13 cellular contexts compared by ENCODE assay signal in the genomic region with DNA sequence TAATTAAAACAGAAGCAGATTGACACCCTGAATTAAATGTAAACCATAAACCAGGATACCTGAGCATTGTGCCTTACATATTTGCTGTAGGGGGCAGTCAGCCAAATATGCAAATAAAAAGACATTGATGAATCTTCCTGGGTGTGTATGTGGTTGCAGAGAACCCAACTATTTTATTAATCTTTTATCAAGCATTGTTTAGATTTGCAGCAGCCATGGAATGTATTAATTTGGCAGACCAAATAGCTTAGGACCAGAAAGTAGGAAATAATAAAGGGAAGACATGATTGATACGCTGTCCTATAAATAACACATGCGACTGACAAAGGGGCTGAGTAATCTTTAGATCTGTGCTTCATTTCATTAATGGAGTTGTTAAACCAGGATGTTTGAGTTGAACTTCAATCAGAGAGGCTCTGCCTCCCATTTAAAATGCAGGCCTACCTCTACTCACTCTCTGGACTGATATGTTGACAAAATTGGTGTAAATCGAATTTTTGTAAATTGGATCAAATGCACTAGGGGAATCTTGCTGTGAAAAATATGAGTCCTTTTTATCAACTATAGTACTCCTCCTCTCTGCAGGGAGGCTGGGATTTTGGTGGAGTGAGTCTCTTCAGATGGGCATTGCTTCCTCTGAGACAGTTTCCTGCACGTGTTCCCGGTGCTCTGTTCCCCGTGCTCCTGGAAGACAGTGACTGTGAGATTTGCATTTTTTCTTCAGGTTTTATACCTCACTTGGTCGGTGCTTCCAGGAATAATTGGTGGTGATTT. TPM values are rescaled to one million over a fixed set of nuclear protein-coding genes. Genes with fewer than 3 reads are reported as not detected.
DNase-seq lines count a peak whose midpoint lies in the region; TF ChIP-seq lines count a peak whose summit lies in the region.
"Had no signal": no experiment of that assay in that cellular context is flagged by ENCODE, and none has a peak within 500 bp of the region (broad histone marks: within the 10 kb centered on the region; RNA-seq: fewer than 3 reads in every experiment).

No MANE protein-coding gene starts in this region.

- H2AFZ ChIP-seq in Loucy (ENCODE audit: low read length) (no peak overlapping the region), GM23248 (no peak overlapping the region)

- H4K20me1 ChIP-seq in DOHH2 (ENCODE audit: control insufficient read depth, insufficient read depth, low read depth, low read length) (peaks cover 60% of the 10 kb centered on the region), Loucy (ENCODE audit: insufficient read depth, low read length, poor library complexity, severe bottlenecking) (peaks cover 45% of the 10 kb centered on the region), GM23248 (ENCODE audit: insufficient read depth) (no peaks in the 10 kb centered on the region)

- H3F3A ChIP-seq in DOHH2 (ENCODE audit: control insufficient read depth, insufficient read depth): peaks cover 13% of the 10 kb centered on the region
- no peaks in the 10 kb centered on the region for H3F3A ChIP-seq in Loucy (ENCODE audit: low read depth)
- H3F3A ChIP-seq in GM23248 (ENCODE audit: insufficient read depth): no peaks in the 10 kb centered on the region

- H3K4me2 ChIP-seq in DOHH2 (ENCODE audit: low read length) (peak overlapping the region; percentile 50), Loucy (ENCODE audit: low read depth, low read length, poor library complexity, severe bottlenecking) (no peak overlapping the region), GM23248 (ENCODE audit: unreplicated experiment) (no peak overlapping the region)

- no peak overlapping the region for H3K27ac Mint-ChIP-seq in HFFc6
- H3K27ac Mint-ChIP-seq: H9 had no signal

- H3K4me1 ChIP-seq in DOHH2 (ENCODE audit: control insufficient read depth, low read length) (peaks cover 52% of the 10 kb centered on the region), Loucy (ENCODE audit: insufficient read depth, low read length, poor library complexity, severe bottlenecking) (peaks cover 67% of the 10 kb centered on the region), iPS-15b (ENCODE audit: control insufficient read depth, insufficient read depth, low read length) (peaks cover 5% of the 10 kb centered on the region), GM23248 (ENCODE audit: insufficient read depth) (no peaks in the 10 kb centered on the region)

- H3K9me3 Mint-ChIP-seq in HFFc6: no peaks in the 10 kb centered on the region
- H3K9me3 Mint-ChIP-seq: H9 had no signal

- peak overlapping the region; percentile 25 for H3K4me3 ChIP-seq in DOHH2 (ENCODE audit: low read length)
- H3K4me3 ChIP-seq in Loucy (ENCODE audit: low read length, poor library complexity, severe bottlenecking): no peak overlapping the region
- peak overlapping the region; percentile 47 for H3K4me3 ChIP-seq in SK-N-MC
- H3K4me3 ChIP-seq in iPS-15b (ENCODE audit: low read depth, low read length): peak overlapping the region; percentile 11
- no peak overlapping the region for H3K4me3 ChIP-seq in GM23248
- H3K4me3 ChIP-seq: SJCRH30 had no signal

- in situ Hi-C loops in GM23248 (cut with MboI): no loop called here

- DNase-seq in SK-N-MC (ENCODE audit: low read depth, low spot score): no peak
- DNase-seq in hypothalamus (lab: John Stamatoyannopoulos, UW): no peak
- no peak for DNase-seq in GM23248
- DNase-seq in HFFc6: no peak
- DNase-seq: GF-D8, H9, SJCRH30, SW 1271, T-helper 2 cell had no signal

- 78 to 79% methylated on average over 7 of the region's 7 CpGs for WGBS in GM23248 (ENCODE audit: low coverage in 1 of 2, low lambda C conversion rate in 2 of 2, missing lambda C conversion rate in 2 of 2), 2 experiments

- H3K79me2 ChIP-seq in DOHH2 (ENCODE audit: control insufficient read depth, low read length) (peaks cover 98% of the 10 kb centered on the region), Loucy (ENCODE audit: insufficient read depth, low read length) (peaks cover 97% of the 10 kb centered on the region), GM23248 (ENCODE audit: insufficient read depth) (no peaks in the 10 kb centered on the region)

- H3K9ac ChIP-seq in Loucy (ENCODE audit: low read depth, low read length, poor library complexity, severe bottlenecking) (no peak overlapping the region), SK-N-MC (ENCODE audit: insufficient read length) (no peak overlapping the region), iPS-15b (ENCODE audit: low read depth, low read length) (no peak overlapping the region), GM23248 (no peak overlapping the region)

- no peaks in the 10 kb centered on the region for H3K27me3 Mint-ChIP-seq in HFFc6 (ENCODE audit: insufficient read depth)

- H3K9me3 ChIP-seq in DOHH2 (ENCODE audit: control insufficient read depth, insufficient read depth, low read length) (no peaks in the 10 kb centered on the region), Loucy (ENCODE audit: insufficient read depth, low read depth, low read length) (no peaks in the 10 kb centered on the region), SK-N-MC (ENCODE audit: low read depth, low read length) (no peaks in the 10 kb centered on the region), iPS-15b (ENCODE audit: control insufficient read depth, insufficient read depth, low read length) (no peaks in the 10 kb centered on the region), GM23248 (ENCODE audit: low read depth) (no peaks in the 10 kb centered on the region)
- H3K9me3 ChIP-seq: SJCRH30 had no signal

- H3K27ac ChIP-seq in DOHH2 (ENCODE audit: low read depth, low read length) (no peak overlapping the region), SK-N-MC (no peak overlapping the region), GM23248 (no peak overlapping the region)
- H3K27ac ChIP-seq: C4-2B, SJCRH30 had no signal

- no peaks in the 10 kb centered on the region for H3K4me1 Mint-ChIP-seq in HFFc6 (ENCODE audit: low read depth)

- TF ChIP-seq CTCF in DOHH2 (IDR thresholded peaks at IDR 0.05; ENCODE audit: low read depth, low read length, poor library complexity, severe bottlenecking): no peak
- TF ChIP-seq CTCF in Loucy (conservative IDR thresholded peaks at IDR 0.05; ENCODE audit: low read length): 0 out of 2 replicates have a peak, but pooled peaks have one; percentile 17
- no peak for TF ChIP-seq CTCF in HFFc6 (IDR thresholded peaks at IDR 0.05)

- no peak overlapping the region for H3K4me3 Mint-ChIP-seq in HFFc6
- H3K4me3 Mint-ChIP-seq: H9 had no signal

- H3K27me3 ChIP-seq in DOHH2 (ENCODE audit: control insufficient read depth, low read length) (no peaks in the 10 kb centered on the region), Loucy (ENCODE audit: insufficient read depth, low read length, poor library complexity, severe bottlenecking) (no peaks in the 10 kb centered on the region), iPS-15b (ENCODE audit: control insufficient read depth, insufficient read depth, low read length) (peaks cover 98% of the 10 kb centered on the region), GM23248 (replicated peaks; ENCODE audit: insufficient read depth) (no peaks in the 10 kb centered on the region; the same call in 1 of the 2 replicates)
- H3K27me3 ChIP-seq: SJCRH30 had no signal

- H3K36me3 ChIP-seq in DOHH2 (ENCODE audit: control insufficient read depth, low read length) (no peaks in the 10 kb centered on the region), Loucy (ENCODE audit: insufficient read depth, low read length) (no peaks in the 10 kb centered on the region), SK-N-MC (ENCODE audit: insufficient read depth, low read length) (no peaks in the 10 kb centered on the region), iPS-15b (ENCODE audit: control insufficient read depth, insufficient read depth, low read length) (no peaks in the 10 kb centered on the region), GM23248 (ENCODE audit: low read depth) (no peaks in the 10 kb centered on the region)
- H3K36me3 ChIP-seq: SJCRH30 had no signal

- H3K9me2 ChIP-seq in DOHH2 (replicated peaks; ENCODE audit: control insufficient read depth, low read length) (no peaks in the 10 kb centered on the region), Loucy (replicated peaks; ENCODE audit: low read depth, low read length) (no peaks in the 10 kb centered on the region), GM23248 (ENCODE audit: insufficient read depth) (no peaks in the 10 kb centered on the region)

- H3K36me3 Mint-ChIP-seq in HFFc6 (ENCODE audit: low read depth): no peaks in the 10 kb centered on the region

RNA-seq across cellular contexts. Expression of a gene that starts 11.8 kb away (rescaled TPM):
- 1.4 and 3.0 TPM in 2 replicates for total RNA-seq in GM23248 (2014; rRNA removed; shearing (Covaris generic))
- polyA plus RNA-seq in GM23248 (2016; fragmentation: Nextera tagmentation; extraction: Ambion mirVana): 2.5 and 4.4 TPM in 2 replicates
- total RNA-seq in HFFc6 (2021; fragmentation: NEBNext Ultra II Directional; extraction: Animal tissue kit (Norgen Biotek cat#: 25700)): under 1 TPM in 4 of 6 experiments, not detected in 2; 0.02 to 0.19 (median 0.16) TPM

Comparison
In these comparisons a context has a peak if more than half of its experiments do, and no peak if none do; other contexts are left out.
1. H3K4me3 ChIP-seq: peak in DOHH2 (single experiment), SK-N-MC (single experiment) and iPS-15b (single experiment); none in Loucy (single experiment) and GM23248 (single experiment).